ENCODE assay signal across 8 cellular contexts in genomic region chr15:85854345-85855097, GRCh38. TPM values are rescaled to one million over a fixed set of nuclear protein-coding genes. Genes with fewer than 3 reads are reported as not detected.
A peak's percentile ranks its signal among the peaks of the same experiment; 100 is the strongest.
DNase-seq lines count a peak whose midpoint lies in the region; ATAC-seq and TF ChIP-seq lines count a peak whose summit lies in the region.

No MANE protein-coding gene starts in this region.

- H3K79me2 ChIP-seq in OCI-LY3 (ENCODE audit: low read length): no peaks in the 10 kb centered on the region

- no peak overlapping the region for H3K9ac ChIP-seq in OCI-LY3 (ENCODE audit: low read length)

- H3K27me3 Mint-ChIP-seq in activated naive CD4-positive, alpha-beta T cell treated with anti-CD3 and anti-CD28 coated beads for 36 hours (ENCODE audit: low read depth): peaks cover 13% of the 10 kb centered on the region
- peaks cover 40% of the 10 kb centered on the region for H3K27me3 Mint-ChIP-seq in osteocyte (ENCODE audit: unreplicated experiment)

- no peaks in the 10 kb centered on the region for H4K20me1 ChIP-seq in OCI-LY3 (ENCODE audit: insufficient read depth, low read length)

- no peaks in the 10 kb centered on the region for H3K4me1 ChIP-seq in OCI-LY3 (ENCODE audit: low read length)

- H3K4me2 ChIP-seq in OCI-LY3 (ENCODE audit: low read length): peak overlapping the region; percentile 36

- H3K36me3 Mint-ChIP-seq in activated naive CD4-positive, alpha-beta T cell treated with anti-CD3 and anti-CD28 coated beads for 36 hours (ENCODE audit: low read depth): no peaks in the 10 kb centered on the region
- no peaks in the 10 kb centered on the region for H3K36me3 Mint-ChIP-seq in osteocyte (ENCODE audit: unreplicated experiment)

- H3K27ac ChIP-seq in OCI-LY3 (ENCODE audit: low read length): no peak overlapping the region

- H3K9me3 ChIP-seq in OCI-LY3 (ENCODE audit: insufficient read depth, low read length): no peaks in the 10 kb centered on the region

- ATAC-seq in GM18505 (IDR thresholded peaks at IDR 0.05; ENCODE audit: unreplicated experiment) (peak; percentile 47), HG03439 (IDR thresholded peaks at IDR 0.05; ENCODE audit: unreplicated experiment) (peak; percentile 63), HG03196 (IDR thresholded peaks at IDR 0.05; ENCODE audit: unreplicated experiment) (no peak)

- TF ChIP-seq POLR2A in GM18505 (IDR thresholded peaks at IDR 0.05; ENCODE audit: borderline replicate concordance, extremely low read depth, insufficient read depth, insufficient read length): no peak

- peak in 9 of 14 donors; percentile 4 to 35 (median 12) for DNase-seq in C1 segment of cervical spinal cord (lab: John Stamatoyannopoulos, UW)
- peak; percentile 71 for DNase-seq in activated naive CD4-positive, alpha-beta T cell treated with anti-CD3 and anti-CD28 coated beads for 36 hours
- peak; percentile 52 for DNase-seq in globus pallidus (ENCODE audit: low spot score)
- DNase-seq in osteocyte (ENCODE audit: extremely low spot score, unreplicated experiment): no peak

- H3K4me3 ChIP-seq in OCI-LY3 (ENCODE audit: low read length): no peak overlapping the region

- intact Hi-C loops in activated naive CD4-positive, alpha-beta T cell treated with anti-CD3 and anti-CD28 coated beads for 36 hours (cut with micrococcal nuclease): loop anchor here (5.0 to 10.0 kb wide), 2 partner anchors 378 to 1750 kb away; no protein-coding TSS in a partner anchor

- H3K9me3 Mint-ChIP-seq in activated naive CD4-positive, alpha-beta T cell treated with anti-CD3 and anti-CD28 coated beads for 36 hours: no peaks in the 10 kb centered on the region
- H3K9me3 Mint-ChIP-seq in osteocyte (ENCODE audit: unreplicated experiment): no peaks in the 10 kb centered on the region

- no peaks in the 10 kb centered on the region for H3K36me3 ChIP-seq in OCI-LY3 (replicated peaks; ENCODE audit: low read depth, low read length)

- CTCF ChIA-PET in activated naive CD4-positive, alpha-beta T cell treated with anti-CD3 and anti-CD28 coated beads for 36 hours (lab: Charles Lee): interaction anchor here (0.6 to 1.5 kb wide), 11 partner anchors 12 to 488 kb away, joined by 3 to 6 read pairs (median 3); no protein-coding TSS in a partner anchor

- H3K27ac Mint-ChIP-seq in activated naive CD4-positive, alpha-beta T cell treated with anti-CD3 and anti-CD28 coated beads for 36 hours: no peak overlapping the region
- H3K27ac Mint-ChIP-seq in osteocyte (ENCODE audit: unreplicated experiment): no peak overlapping the region

- H2AFZ ChIP-seq in OCI-LY3 (ENCODE audit: low read depth, low read length): peak overlapping the region; percentile 35; the same call in 1 of the 2 replicates

- H3K27me3 ChIP-seq in OCI-LY3 (ENCODE audit: low read depth, low read length): peaks cover 34% of the 10 kb centered on the region

- TF ChIP-seq CTCF in OCI-LY3 (IDR thresholded peaks at IDR 0.05; ENCODE audit: low read depth, low read length) (peak; percentile 96), osteocyte (IDR thresholded peaks at IDR 0.05) (peak; percentile 88)

- no peak overlapping the region for H3K4me3 Mint-ChIP-seq in activated naive CD4-positive, alpha-beta T cell treated with anti-CD3 and anti-CD28 coated beads for 36 hours
- no peak overlapping the region for H3K4me3 Mint-ChIP-seq in osteocyte (ENCODE audit: unreplicated experiment)

- peaks cover 2% of the 10 kb centered on the region for H3K4me1 Mint-ChIP-seq in activated naive CD4-positive, alpha-beta T cell treated with anti-CD3 and anti-CD28 coated beads for 36 hours (ENCODE audit: low read depth)
- H3K4me1 Mint-ChIP-seq in osteocyte (ENCODE audit: unreplicated experiment): peaks cover 8% of the 10 kb centered on the region

RNA-seq across cellular contexts. Expression of gene KLHL25, which starts 59.8 kb away (rescaled TPM):
- total RNA-seq in activated naive CD4-positive, alpha-beta T cell treated with anti-CD3 and anti-CD28 coated beads for 36 hours: 1 to 10 TPM; 5.3 to 5.4 TPM
- 3.6 and 3.9 TPM in 2 replicates for total RNA-seq in osteocyte
